ENCODE assay signal across 13 cellular contexts in the genomic region with DNA sequence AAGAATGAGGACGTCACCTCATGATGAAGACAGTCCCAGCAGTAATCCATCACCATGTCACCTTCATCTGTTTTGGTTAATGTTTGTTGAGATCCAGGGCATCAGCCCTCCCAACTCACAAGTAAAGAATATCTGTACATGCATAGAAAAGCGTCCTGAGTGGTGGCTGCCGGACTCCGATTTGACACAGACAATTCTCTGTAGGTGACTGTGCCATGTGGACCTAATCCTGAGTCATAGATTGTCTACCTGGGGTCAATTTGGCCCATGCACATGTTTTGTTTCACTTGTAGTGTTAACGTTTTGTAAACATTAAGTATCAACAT.
A peak's percentile ranks its signal among the peaks of the same experiment; 100 is the strongest.
DNase-seq lines count a peak whose midpoint lies in the region; ATAC-seq, FAIRE-seq and TF ChIP-seq lines count a peak whose summit lies in the region.
"Had no signal": no experiment of that assay in that cellular context is flagged by ENCODE, and none has a peak within 500 bp of the region (broad histone marks: within the 10 kb centered on the region; RNA-seq: fewer than 3 reads in every experiment).

No MANE protein-coding gene starts in this region.

- DNase-seq in activated T-cell treated with anti-CD3 and anti-CD28 coated beads, Interleukin-2, amount 50 U/mL, for 72 hours = no peak
- no peak for DNase-seq in activated T-cell treated with anti-CD3 and anti-CD28 coated beads, Interleukin-2, amount 50 U/mL, for 1 hour
- DNase-seq in HFFc6 = no peak
- DNase-seq in OCI-LY7 (ENCODE audit: low spot score) = no peak
- no peak for DNase-seq in smooth muscle cell (lab: John Stamatoyannopoulos, UW; ENCODE audit: unreplicated experiment)
- DNase-seq in dermis blood vessel endothelial cell = no peak
- DNase-seq in RCC 7860 (ENCODE audit: low spot score) = no peak
- DNase-seq: NCI-H446 treated with DMSO at 0.1 percent for 48 hours had no signal

- H3K36me3 Mint-ChIP-seq in activated T-cell treated with anti-CD3 and anti-CD28 coated beads, Interleukin-2, amount 50 U/mL, for 72 hours (ENCODE audit: insufficient read depth in 2 of 2) = no peaks in the 10 kb centered on the region
- no peaks in the 10 kb centered on the region for H3K36me3 Mint-ChIP-seq in HFFc6 (ENCODE audit: low read depth)
- H3K36me3 Mint-ChIP-seq: brain had no signal

- peaks cover 45% of the 10 kb centered on the region for H3K27me3 Mint-ChIP-seq in activated T-cell treated with anti-CD3 and anti-CD28 coated beads, Interleukin-2, amount 50 U/mL, for 72 hours (ENCODE audit: low read depth)
- peaks cover 7% of the 10 kb centered on the region; the same call in 1 of the 2 replicates for H3K27me3 Mint-ChIP-seq in HFFc6 (ENCODE audit: insufficient read depth)

- no peak overlapping the region for H3K27ac ChIP-seq in OCI-LY7 (ENCODE audit: low read depth, low read length, poor library complexity, severe bottlenecking)
- peak overlapping the region; percentile 3 for H3K27ac ChIP-seq in smooth muscle cell (ENCODE audit: low read depth)
- H3K27ac ChIP-seq: A549, right atrium auricular region, thoracic aorta had no signal

- no peaks in the 10 kb centered on the region for H3K36me3 ChIP-seq in OCI-LY7 (ENCODE audit: insufficient read depth, low read length)
- no peaks in the 10 kb centered on the region for H3K36me3 ChIP-seq in smooth muscle cell (ENCODE audit: low read depth)
- H3K36me3 ChIP-seq: right atrium auricular region, thoracic aorta had no signal

- H3K4me1 Mint-ChIP-seq in activated T-cell treated with anti-CD3 and anti-CD28 coated beads, Interleukin-2, amount 50 U/mL, for 72 hours (ENCODE audit: low read depth) = peaks cover 8% of the 10 kb centered on the region
- H3K4me1 Mint-ChIP-seq in HFFc6 (ENCODE audit: low read depth) = peaks cover 19% of the 10 kb centered on the region

- H3K27me3 ChIP-seq in smooth muscle cell (ENCODE audit: low read depth) = no peaks in the 10 kb centered on the region
- H3K27me3 ChIP-seq: right atrium auricular region had no signal

- no peak overlapping the region for H3K4me2 ChIP-seq in OCI-LY7 (ENCODE audit: low read length)
- H3K4me2 ChIP-seq in smooth muscle cell = no peak overlapping the region
- H3K4me2 ChIP-seq: A549 had no signal

- no peaks in the 10 kb centered on the region for H3K9me3 Mint-ChIP-seq in activated T-cell treated with anti-CD3 and anti-CD28 coated beads, Interleukin-2, amount 50 U/mL, for 72 hours
- peaks cover 5% of the 10 kb centered on the region; the same call in 1 of the 2 replicates for H3K9me3 Mint-ChIP-seq in HFFc6

- intact Hi-C loops in OCI-LY7 (cut with micrococcal nuclease; ENCODE audit: unreplicated experiment) = loop anchor here (1.0 to 2.0 kb wide), 4 partner anchors 122 to 450 kb away; no protein-coding TSS in a partner anchor

- POLR2A ChIA-PET in OCI-LY7 (lab: Charles Lee) = interaction anchor here (0.6 to 0.7 kb wide), 3 partner anchors 119 to 538 kb away, joined by 3 to 6 read pairs (median 3); no protein-coding TSS in a partner anchor

- H4K20me1 ChIP-seq in OCI-LY7 (ENCODE audit: insufficient read depth, low read length) (no peaks in the 10 kb centered on the region), smooth muscle cell (ENCODE audit: low read depth) (no peaks in the 10 kb centered on the region)

- no peak overlapping the region for H3K4me3 ChIP-seq in OCI-LY7 (ENCODE audit: low read depth, low read length, poor library complexity, severe bottlenecking)
- H3K4me3 ChIP-seq in smooth muscle cell = no peak overlapping the region
- H3K4me3 ChIP-seq: A549, right atrium auricular region, thoracic aorta had no signal

- H3K4me3 Mint-ChIP-seq in activated T-cell treated with anti-CD3 and anti-CD28 coated beads, Interleukin-2, amount 50 U/mL, for 72 hours = no peak overlapping the region
- no peak overlapping the region for H3K4me3 Mint-ChIP-seq in HFFc6

- H2AFZ ChIP-seq in OCI-LY7 (ENCODE audit: low read length) = no peak overlapping the region
- H2AFZ ChIP-seq in smooth muscle cell (ENCODE audit: low read depth) = no peak overlapping the region

- 65% methylated on average over 5 of the region's 5 CpGs for WGBS in smooth muscle cell (ENCODE audit: low lambda C conversion rate)

- H3K79me2 ChIP-seq in OCI-LY7 (ENCODE audit: insufficient read depth, low read depth, low read length) (no peaks in the 10 kb centered on the region), smooth muscle cell (ENCODE audit: low read depth) (no peaks in the 10 kb centered on the region)

- H3K27ac Mint-ChIP-seq in activated T-cell treated with anti-CD3 and anti-CD28 coated beads, Interleukin-2, amount 50 U/mL, for 72 hours = no peak overlapping the region
- no peak overlapping the region for H3K27ac Mint-ChIP-seq in HFFc6

- peak; percentile 18 to 35 for ATAC-seq in activated T-cell treated with anti-CD3 and anti-CD28 coated beads, Interleukin-2, amount 50 U/mL, for 72 hours (replicated peaks in 1 of 2)
- ATAC-seq in HG02840 (IDR thresholded peaks at IDR 0.05; ENCODE audit: low FRiP score, unreplicated experiment) = no peak

- H3F3A ChIP-seq in smooth muscle cell (ENCODE audit: low read depth) = peaks cover 7% of the 10 kb centered on the region

- no peak for FAIRE-seq in RCC 7860 (lab: Jason Lieb, UNC)
- FAIRE-seq: A549 had no signal

- no peaks in the 10 kb centered on the region for H3K9me2 ChIP-seq in OCI-LY7 (ENCODE audit: insufficient read depth, low read length)

- BruUV-seq in OCI-LY7 (replicated peaks; lab: Mats Ljungman, UMichigan) = no TSS peak

- no peaks in the 10 kb centered on the region for H3K4me1 ChIP-seq in OCI-LY7 (ENCODE audit: insufficient read depth, low read length, poor library complexity, severe bottlenecking)
- no peaks in the 10 kb centered on the region for H3K4me1 ChIP-seq in smooth muscle cell (ENCODE audit: low read depth)
- H3K4me1 ChIP-seq: A549, right atrium auricular region had no signal

- peak; percentile 13 for TF ChIP-seq CTCF in HFFc6 (IDR thresholded peaks at IDR 0.05)
- 0 out of 2 replicates have a peak, but pooled peaks have one; percentile 45 for TF ChIP-seq CTCF in OCI-LY7 (conservative IDR thresholded peaks at IDR 0.05; ENCODE audit: low read length)
- TF ChIP-seq CTCF in smooth muscle cell (IDR thresholded peaks at IDR 0.05; ENCODE audit: borderline replicate concordance, insufficient read depth, poor library complexity, severe bottlenecking) = no peak

- no peak overlapping the region for H3K9ac ChIP-seq in smooth muscle cell (ENCODE audit: low read depth)

- no peaks in the 10 kb centered on the region for H3K9me3 ChIP-seq in OCI-LY7 (ENCODE audit: low read length)
- H3K9me3 ChIP-seq in smooth muscle cell (replicated peaks; ENCODE audit: low read depth) = no peaks in the 10 kb centered on the region
- H3K9me3 ChIP-seq: thoracic aorta had no signal

- CTCF ChIA-PET in OCI-LY7 (lab: Charles Lee; ENCODE audit: unreplicated experiment) = interaction anchor here (1.5 kb wide), 1 partner anchor 9 kb away, joined by 4 read pairs; no protein-coding TSS in a partner anchor
